In genomic region chr12:92722897-92723296, GRCh38 we compare ENCODE assay signal across 31 cellular contexts. TPM values are rescaled to one million over a fixed set of nuclear protein-coding genes. Genes with fewer than 3 reads are reported as not detected.
DNase-seq lines count a peak whose midpoint lies in the region; FAIRE-seq and TF ChIP-seq lines count a peak whose summit lies in the region.
"Had no signal": no experiment of that assay in that cellular context is flagged by ENCODE, and none has a peak within 500 bp of the region (broad histone marks: within the 10 kb centered on the region; RNA-seq: fewer than 3 reads in every experiment).

No MANE protein-coding gene starts in this region.

- H3K4me1 ChIP-seq in kidney (ENCODE audit: control insufficient read depth in 1 of 2, insufficient read depth in 1 of 2, low read depth in 1 of 2, low read length in 2 of 2), result no peaks in the 10 kb centered on the region
- H3K4me1 ChIP-seq: BE2C, BLaER1 had no signal

- H3K4me3 ChIP-seq in kidney (ENCODE audit: low read length in 2 of 2), result no peak overlapping the region
- H3K4me3 ChIP-seq: A549, BLaER1 had no signal

- intact Hi-C loops in kidney (cut with DNase I), result no loop called here

- no peaks in the 10 kb centered on the region for H3K36me3 Mint-ChIP-seq in mesothelial cell of epicardium
- H3K36me3 Mint-ChIP-seq: CD14-positive monocyte; CD4-positive, alpha-beta memory T cell; CD4-positive, CD25-positive, alpha-beta regulatory T cell; CD8-positive, alpha-beta memory T cell had no signal

- H3K27ac Mint-ChIP-seq in mesothelial cell of epicardium, result no peak overlapping the region
- H3K27ac Mint-ChIP-seq: CD14-positive monocyte; CD4-positive, alpha-beta memory T cell; CD4-positive, CD25-positive, alpha-beta regulatory T cell; CD8-positive, alpha-beta memory T cell had no signal

- H3K9me3 ChIP-seq in kidney (ENCODE audit: control insufficient read depth in 1 of 2, low read length in 2 of 2), result peaks cover 0 to 7% of the 10 kb centered on the region in 2 donors
- H3K9me3 ChIP-seq: BE2C had no signal

- FAIRE-seq in kidney (lab: Jason Lieb, UNC), result no peak
- FAIRE-seq: A549, G401.6, GM12891, GM19239 had no signal

- TF ChIP-seq CTCF in kidney (IDR thresholded peaks at IDR 0.05; ENCODE audit: borderline replicate concordance, extremely low read depth, insufficient read depth), result no peak
- TF ChIP-seq CTCF in mesothelial cell of epicardium (IDR thresholded peaks at IDR 0.05; ENCODE audit: unreplicated experiment), result no peak

- H3K36me3 ChIP-seq in kidney (ENCODE audit: control insufficient read depth in 1 of 2, insufficient read depth in 2 of 2, low read length in 2 of 2), result no peaks in the 10 kb centered on the region
- H3K36me3 ChIP-seq: BE2C, BLaER1 had no signal

- no peak overlapping the region for H3K9ac ChIP-seq in kidney (ENCODE audit: low read length in 2 of 2)
- H3K9ac ChIP-seq: BLaER1 had no signal

- no peak overlapping the region for H3K27ac ChIP-seq in kidney (ENCODE audit: low read depth in 2 of 2, low read length in 2 of 2)
- H3K27ac ChIP-seq: 22Rv1, A549, BLaER1 had no signal

- H3K4me3 Mint-ChIP-seq in mesothelial cell of epicardium, result no peak overlapping the region
- H3K4me3 Mint-ChIP-seq: CD14-positive monocyte; CD4-positive, alpha-beta memory T cell; CD4-positive, CD25-positive, alpha-beta regulatory T cell; CD8-positive, alpha-beta memory T cell had no signal

- peaks cover 14% of the 10 kb centered on the region for H3K9me3 Mint-ChIP-seq in mesothelial cell of epicardium

- peak; percentile 36 for DNase-seq in Ammon's horn (ENCODE audit: low spot score)
- peak; percentile 33 for DNase-seq in cerebellar cortex (ENCODE audit: low spot score)
- DNase-seq in middle frontal gyrus (ENCODE audit: extremely low spot score, low spot score), result peak; percentile 12
- peak; percentile 23 for DNase-seq in occipital lobe (lab: John Stamatoyannopoulos, UW)
- no peak for DNase-seq in activated CD8-positive, alpha-beta memory T cell treated with anti-CD3 and anti-CD28 coated beads for 24 hours
- DNase-seq in stimulated activated CD4-positive, alpha-beta T cell treated with anti-CD3 and anti-CD28 coated beads, Interleukin-4, amount 100 ng/mL, for 4 hours, result no peak
- no peak for DNase-seq in kidney
- no peak for DNase-seq in mesothelial cell of epicardium (ENCODE audit: low spot score in 2 of 2, unreplicated experiment in 2 of 2)
- DNase-seq: AML-193; BE2C; C1 segment of cervical spinal cord; CD4-positive, alpha-beta memory T cell; CD4-positive, CD25-positive, alpha-beta regulatory T cell; CD8-positive, alpha-beta memory T cell; COR-L47; DMS 273 treated with DMSO at 0.1 percent for 48 hours; DMS153; DMS53; DMS79; DND-41; EL; GF-D8 had no signal

- peaks cover 10% of the 10 kb centered on the region for H3K4me1 Mint-ChIP-seq in mesothelial cell of epicardium
- H3K4me1 Mint-ChIP-seq: CD4-positive, alpha-beta memory T cell; CD4-positive, CD25-positive, alpha-beta regulatory T cell; CD8-positive, alpha-beta memory T cell had no signal

- H3K27me3 Mint-ChIP-seq in mesothelial cell of epicardium (ENCODE audit: low read depth), result peaks cover 2% of the 10 kb centered on the region

RNA-seq across cellular contexts. Expression of gene PLEKHG7, which starts 20.1 kb away (rescaled TPM):
- total RNA-seq in occipital lobe (not detected), kidney (1.5 TPM), mesothelial cell of epicardium (not detected in 3 replicates)
- 0.45 TPM for polyA plus RNA-seq in kidney (ENCODE audit: insufficient read depth, low read depth, low replicate concordance)
- total RNA-seq: A172; CD4-positive, alpha-beta memory T cell; CD8-positive, alpha-beta memory T cell; Daoy had no signal
- polyA plus RNA-seq: CD14-positive monocyte; CD8-positive, alpha-beta memory T cell had no signal

Comparison
In these comparisons a context has a peak if more than half of its experiments do, and no peak if none do; other contexts are left out.
1. DNase-seq: peak in Ammon's horn (single experiment), cerebellar cortex (single experiment), middle frontal gyrus (single experiment) and occipital lobe (single experiment); none in activated CD8-positive, alpha-beta memory T cell treated with anti-CD3 and anti-CD28 coated beads for 24 hours (single experiment), stimulated activated CD4-positive, alpha-beta T cell treated with anti-CD3 and anti-CD28 coated beads, Interleukin-4, amount 100 ng/mL, for 4 hours (0 of 2), kidney (single experiment) and mesothelial cell of epicardium (0 of 2).